Comparison of ENCODE assay signal across 1 cellular context in genomic region chr11:126132319-126132718, GRCh38.
TF ChIP-seq lines count a peak whose summit lies in the region.

No MANE protein-coding gene starts in this region.

TF ChIP-seq in HEK293, 187 proteins besides CTCF, POLR2A, EP300 and RAD21 (continued from another document):
- 0 out of 2 replicates have a peak, but pooled peaks have one; percentile 7 for TF ChIP-seq ATF2 (tag by site-specific recombination; IDR thresholded peaks at IDR 0.05; ENCODE audit: low read depth)
- TF ChIP-seq ZNF335 (tag by site-specific recombination; conservative IDR thresholded peaks at IDR 0.05) = peak; percentile 10; the same call in 1 of the 2 replicates
- TF ChIP-seq ZNF10 (tag by site-specific recombination; IDR thresholded peaks at IDR 0.05) = no peak
- TF ChIP-seq KLF10 (tag by site-specific recombination; IDR thresholded peaks at IDR 0.05) = peak; percentile 44; the same call in 1 of the 2 replicates
- 0 out of 2 replicates have a peak, but pooled peaks have one; percentile 19 for TF ChIP-seq ZNF639 (tag by site-specific recombination; IDR thresholded peaks at IDR 0.05)
- TF ChIP-seq ZXDB (tag by site-specific recombination; IDR thresholded peaks at IDR 0.05) = no peak
- no peak for TF ChIP-seq ZNF274 (IDR thresholded peaks at IDR 0.05; ENCODE audit: low read length)
- TF ChIP-seq ZNF274 (tag by site-specific recombination; IDR thresholded peaks at IDR 0.05; ENCODE audit: borderline replicate concordance) = no peak
- TF ChIP-seq PATZ1 (tag by site-specific recombination; IDR thresholded peaks at IDR 0.05) = 0 out of 2 replicates have a peak, but pooled peaks have one; percentile 27
- 0 out of 2 replicates have a peak, but pooled peaks have one; percentile 24 for TF ChIP-seq ZNF843 (tag by site-specific recombination; IDR thresholded peaks at IDR 0.05)
- TF ChIP-seq ZSCAN30 (tag by site-specific recombination; IDR thresholded peaks at IDR 0.05) = 0 out of 2 replicates have a peak, but pooled peaks have one; percentile 46
- no peak for TF ChIP-seq ZNF664 (tag by site-specific recombination; IDR thresholded peaks at IDR 0.05)
- TF ChIP-seq ZNF629 (tag by site-specific recombination; IDR thresholded peaks at IDR 0.05) = peak; percentile 42
- no peak for TF ChIP-seq HOXC10 (CRISPR knock-in tag; IDR thresholded peaks at IDR 0.05)
- TF ChIP-seq INSM2 (tag by site-specific recombination; IDR thresholded peaks at IDR 0.05) = peak; percentile 75
- TF ChIP-seq ZNF404 (tag by site-specific recombination; IDR thresholded peaks at IDR 0.05) = no peak
- peak; percentile 47; the same call in 1 of the 2 replicates for TF ChIP-seq ZIC2 (tag by site-specific recombination; IDR thresholded peaks at IDR 0.05)
- no peak for TF ChIP-seq ZNF324 (tag by site-specific recombination; IDR thresholded peaks at IDR 0.05)
- no peak for TF ChIP-seq HOXD13 (CRISPR knock-in tag; IDR thresholded peaks at IDR 0.05; ENCODE audit: borderline replicate concordance)
- no peak for TF ChIP-seq ZNF626 (tag by site-specific recombination; IDR thresholded peaks at IDR 0.05)
- TF ChIP-seq ZBTB44 (tag by site-specific recombination; IDR thresholded peaks at IDR 0.05) = peak; percentile 98
- TF ChIP-seq PRDM1 (tag by site-specific recombination; IDR thresholded peaks at IDR 0.05) = peak; percentile 50; the same call in 1 of the 2 replicates
- no peak for TF ChIP-seq SP7 (tag by site-specific recombination; IDR thresholded peaks at IDR 0.05)
- TF ChIP-seq KLF1 (tag by site-specific recombination; IDR thresholded peaks at IDR 0.05) = peak; percentile 80
- no peak for TF ChIP-seq ZNF239 (tag by site-specific recombination; IDR thresholded peaks at IDR 0.05)
- no peak for TF ChIP-seq ZNF311 (tag by site-specific recombination; IDR thresholded peaks at IDR 0.05; ENCODE audit: borderline replicate concordance)
- TF ChIP-seq PRDM10 (tag by site-specific recombination; IDR thresholded peaks at IDR 0.05) = 0 out of 2 replicates have a peak, but pooled peaks have one; percentile 12
- TF ChIP-seq OSR2 (tag by site-specific recombination; IDR thresholded peaks at IDR 0.05) = peak; percentile 50; the same call in 1 of the 2 replicates
